ENCODE assay signal across 1 cellular context in genomic region chrX:121191779-121192178, GRCh38.
TF ChIP-seq lines count a peak whose summit lies in the region.

No MANE protein-coding gene starts in this region.

TF ChIP-seq in K562, 482 proteins besides CTCF, POLR2A, EP300 and RAD21 (continued from another document and continues in another):
- TF ChIP-seq RNF2 (IDR thresholded peaks at IDR 0.05) (no peak), SUPT5H (IDR thresholded peaks at IDR 0.05) (peak; percentile 70), FOXA3 (CRISPR knock-in tag; conservative IDR thresholded peaks at IDR 0.05 in 1 of 2, IDR thresholded peaks at IDR 0.05 in 1 of 2) (no peak), PML (IDR thresholded peaks at IDR 0.05; ENCODE audit: low read length) (peak; percentile 54; the same call in 1 of the 2 replicates), TOE1 (IDR thresholded peaks at IDR 0.05; ENCODE audit: borderline replicate concordance) (no peak), TOE1 (CRISPR knock-in tag; IDR thresholded peaks at IDR 0.05; ENCODE audit: borderline replicate concordance, low read depth) (no peak), ZNF431 (CRISPR knock-in tag; IDR thresholded peaks at IDR 0.05) (no peak), ZBTB43 (CRISPR knock-in tag; IDR thresholded peaks at IDR 0.05) (no peak), ZNF609 (CRISPR knock-in tag; IDR thresholded peaks at IDR 0.05; ENCODE audit: borderline replicate concordance) (no peak), ATF1 (CRISPR knock-in tag; IDR thresholded peaks at IDR 0.05) (no peak), ATF1 (tag; IDR thresholded peaks at IDR 0.05) (peak; percentile 39; the same call in 1 of the 2 replicates), NR0B1 (IDR thresholded peaks at IDR 0.05; ENCODE audit: partially characterized antibody) (no peak), SMAD4 (CRISPR knock-in tag; conservative IDR thresholded peaks at IDR 0.05) (no peak), PRDM10 (IDR thresholded peaks at IDR 0.05; ENCODE audit: partially characterized antibody) (peak; percentile 77), PHF20 (IDR thresholded peaks at IDR 0.05; ENCODE audit: partially characterized antibody) (no peak), NBN (IDR thresholded peaks at IDR 0.05; ENCODE audit: low read depth) (no peak), ZFP1 (CRISPR knock-in tag; IDR thresholded peaks at IDR 0.05) (no peak), SNRNP70 (optimal IDR thresholded peaks at IDR 0.05; ENCODE audit: low read depth, low read length) (no peak), HDAC3 (IDR thresholded peaks at IDR 0.05; ENCODE audit: borderline replicate concordance, partially characterized antibody) (no peak), TAF7 (tag; IDR thresholded peaks at IDR 0.05) (peak; percentile 74), REST (CRISPR knock-in tag; IDR thresholded peaks at IDR 0.05; ENCODE audit: low read depth) (no peak), NFATC3 (IDR thresholded peaks at IDR 0.05) (no peak), KAT7 (CRISPR knock-in tag; IDR thresholded peaks at IDR 0.05; ENCODE audit: borderline replicate concordance) (no peak), RBM39 (optimal IDR thresholded peaks at IDR 0.05; ENCODE audit: low read depth, low read length) (no peak), ARID1B (IDR thresholded peaks at IDR 0.05) (0 out of 2 replicates have a peak, but pooled peaks have one; percentile 15), ZNF512 (tag; IDR thresholded peaks at IDR 0.05) (no peak), RUNX1 (IDR thresholded peaks at IDR 0.05; ENCODE audit: low read depth) (no peak), MTA2 (IDR thresholded peaks at IDR 0.05; ENCODE audit: low read depth) (no peak), FOXJ2 (tag; IDR thresholded peaks at IDR 0.05) (no peak), E2F1 (CRISPR knock-in tag; IDR thresholded peaks at IDR 0.05) (no peak), CGGBP1 (CRISPR knock-in tag; IDR thresholded peaks at IDR 0.05) (no peak), KDM5B (IDR thresholded peaks at IDR 0.05; ENCODE audit: insufficient replicate concordance, low read depth, low read length) (no peak), E2F8 (IDR thresholded peaks at IDR 0.05; ENCODE audit: low read depth, partially characterized antibody) (no peak), IFI16 (CRISPR knock-in tag; IDR thresholded peaks at IDR 0.05) (no peak), ZNF212 (CRISPR knock-in tag; IDR thresholded peaks at IDR 0.05) (no peak), RFX1 (IDR thresholded peaks at IDR 0.05) (no peak), ZFP91 (CRISPR knock-in tag; IDR thresholded peaks at IDR 0.05) (no peak)
